ENCODE assay signal across 16 cellular contexts in the genomic region with DNA sequence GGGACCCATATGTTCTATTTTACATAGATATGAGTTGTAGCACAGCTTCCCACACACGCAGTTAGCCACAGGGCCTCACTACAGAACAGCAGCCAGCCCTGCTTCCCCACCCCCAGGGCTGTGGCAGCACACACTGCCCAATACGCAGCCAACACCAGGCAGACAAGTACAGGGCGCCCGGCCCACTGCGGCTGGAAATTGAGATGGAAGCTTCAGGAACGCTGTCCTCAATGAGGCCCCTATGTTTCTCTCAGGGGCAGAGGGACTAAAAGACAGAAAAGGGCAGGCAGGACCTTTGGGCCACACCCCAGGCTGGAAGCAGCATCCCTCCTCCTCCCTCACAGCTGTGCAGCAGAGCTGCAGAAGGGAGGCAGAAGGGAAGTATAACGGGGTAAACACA. TPM values are rescaled to one million over a fixed set of nuclear protein-coding genes. Genes with fewer than 3 reads are reported as not detected.
A peak's percentile ranks its signal among the peaks of the same experiment; 100 is the strongest.
DNase-seq lines count a peak whose midpoint lies in the region; ATAC-seq and TF ChIP-seq lines count a peak whose summit lies in the region.
"Had no signal": no experiment of that assay in that cellular context is flagged by ENCODE, and none has a peak within 500 bp of the region (broad histone marks: within the 10 kb centered on the region; RNA-seq: fewer than 3 reads in every experiment).

No MANE protein-coding gene starts in this region.

- H3K27ac ChIP-seq in body of pancreas = no peak overlapping the region
- H3K27ac ChIP-seq in esophagus squamous epithelium = no peak overlapping the region
- H3K27ac ChIP-seq: ascending aorta had no signal

- H3K4me3 Mint-ChIP-seq in nephron progenitor cell = no peak overlapping the region
- H3K4me3 Mint-ChIP-seq: activated CD4-positive, alpha-beta T cell treated with anti-CD3 and anti-CD28 coated beads, Interleukin-2, amount 10 ng/mL, durations not matched to agents 24 days and 14 days; activated T-cell treated with anti-CD3 and anti-CD28 coated beads, Interleukin-2, amount 50 U/mL, for 72 hours; dendritic cell treated with granulocyte-macrophage colony-stimulating factor and Interleukin-4, amounts not matched to agents 40 ng/mL and 50 ng/mL, for 4 days had no signal

- H3K4me1 Mint-ChIP-seq in nephron progenitor cell = peaks cover 6% of the 10 kb centered on the region

- H3K9me3 ChIP-seq in body of pancreas (no peaks in the 10 kb centered on the region), esophagus squamous epithelium (no peaks in the 10 kb centered on the region)
- H3K9me3 ChIP-seq: ascending aorta, MG63 had no signal

- ATAC-seq in body of pancreas = no peak
- no peak for ATAC-seq in HG03045 (IDR thresholded peaks at IDR 0.05; ENCODE audit: unreplicated experiment)
- ATAC-seq: activated T-cell treated with anti-CD3 and anti-CD28 coated beads, Interleukin-2, amount 50 U/mL, for 72 hours had no signal

- H3K27me3 ChIP-seq in body of pancreas (no peaks in the 10 kb centered on the region), esophagus squamous epithelium (no peaks in the 10 kb centered on the region)
- H3K27me3 ChIP-seq: ascending aorta, MG63 had no signal

- DNase-seq in C1 segment of cervical spinal cord (lab: John Stamatoyannopoulos, UW) (peak in 8 of 14 donors; percentile 20 to 54 (median 38)), NCI-H1694 treated with DMSO at 0.1 percent for 48 hours (lab: John Stamatoyannopoulos, UW) (peak; percentile 64), fibroblast of gingiva (ENCODE audit: low read depth) (peak; percentile 14), nephron progenitor cell (no peak), body of pancreas (no peak), esophagus squamous epithelium (lab: John Stamatoyannopoulos, UW) (no peak), NCI-H1092 (lab: John Stamatoyannopoulos, UW) (no peak)
- DNase-seq: activated CD4-positive, alpha-beta T cell treated with anti-CD3 and anti-CD28 coated beads, Interleukin-2, amount 10 ng/mL, durations not matched to agents 24 days and 14 days; activated T-cell treated with anti-CD3 and anti-CD28 coated beads, Interleukin-2, amount 50 U/mL, for 72 hours; mesendoderm; MG63; RPMI8226; stimulated activated naive CD4-positive, alpha-beta T cell treated with Interleukin-2 at 50 U/mL for 16 hours had no signal

- TF ChIP-seq CTCF in nephron progenitor cell (IDR thresholded peaks at IDR 0.05) (no peak), body of pancreas (IDR thresholded peaks at IDR 0.05) (no peak), esophagus squamous epithelium (IDR thresholded peaks at IDR 0.05) (no peak)

- peak overlapping the region; percentile 91 for H3K27ac Mint-ChIP-seq in nephron progenitor cell
- H3K27ac Mint-ChIP-seq: activated CD4-positive, alpha-beta T cell treated with anti-CD3 and anti-CD28 coated beads, Interleukin-2, amount 10 ng/mL, durations not matched to agents 24 days and 14 days; activated T-cell treated with anti-CD3 and anti-CD28 coated beads, Interleukin-2, amount 50 U/mL, for 72 hours; dendritic cell treated with granulocyte-macrophage colony-stimulating factor and Interleukin-4, amounts not matched to agents 40 ng/mL and 50 ng/mL, for 4 days had no signal

- H3K27me3 Mint-ChIP-seq in nephron progenitor cell (ENCODE audit: low read depth, poor library complexity) = no peaks in the 10 kb centered on the region
- H3K27me3 Mint-ChIP-seq: activated CD4-positive, alpha-beta T cell treated with anti-CD3 and anti-CD28 coated beads, Interleukin-2, amount 10 ng/mL, durations not matched to agents 24 days and 14 days; dendritic cell treated with granulocyte-macrophage colony-stimulating factor and Interleukin-4, amounts not matched to agents 40 ng/mL and 50 ng/mL, for 4 days had no signal

- intact Hi-C loops in body of pancreas (cut with DNase I) (no loop called here), esophagus squamous epithelium (cut with DNase I) (no loop called here)

- H3K4me3 ChIP-seq in body of pancreas (no peak overlapping the region), esophagus squamous epithelium (no peak overlapping the region)
- H3K4me3 ChIP-seq: ascending aorta, MG63 had no signal

- H3K9me3 Mint-ChIP-seq in nephron progenitor cell = no peaks in the 10 kb centered on the region
- H3K9me3 Mint-ChIP-seq: activated CD4-positive, alpha-beta T cell treated with anti-CD3 and anti-CD28 coated beads, Interleukin-2, amount 10 ng/mL, durations not matched to agents 24 days and 14 days; activated T-cell treated with anti-CD3 and anti-CD28 coated beads, Interleukin-2, amount 50 U/mL, for 72 hours; dendritic cell treated with granulocyte-macrophage colony-stimulating factor and Interleukin-4, amounts not matched to agents 40 ng/mL and 50 ng/mL, for 4 days had no signal

- H3K4me1 ChIP-seq in body of pancreas (no peaks in the 10 kb centered on the region), esophagus squamous epithelium (peaks cover 0 to 14% (median 0%) of the 10 kb centered on the region in 3 donors)
- H3K4me1 ChIP-seq: ascending aorta had no signal

- WGBS in body of pancreas, 2 donors = 65 to 85% methylated on average over 3 to 7 of the region's 7 CpGs
- WGBS in esophagus squamous epithelium, 2 donors = 75 to 82% methylated on average over 2 to 6 of the region's 7 CpGs

- H3K36me3 ChIP-seq in body of pancreas (replicated peaks in 1 of 2; ENCODE audit: insufficient read depth in 1 of 2, low read depth in 2 of 2) = peaks cover 6 to 15% of the 10 kb centered on the region in 2 donors
- H3K36me3 ChIP-seq in esophagus squamous epithelium = peaks cover 11 to 97% (median 28%) of the 10 kb centered on the region in 3 donors

- no peak for TF ChIP-seq POLR2A in body of pancreas (IDR thresholded peaks at IDR 0.05)
- no peak for TF ChIP-seq POLR2A in esophagus squamous epithelium (IDR thresholded peaks at IDR 0.05)

- H3K36me3 Mint-ChIP-seq in nephron progenitor cell (ENCODE audit: low read depth) = peaks cover 49% of the 10 kb centered on the region

RNA-seq across cellular contexts. Expression of gene WDR4, which starts 14.5 kb away (rescaled TPM):
- total RNA-seq in body of pancreas = 10 to 100 TPM in 1 of 2 donors, 1 to 10 TPM in 1; 8.0 to 37.9 TPM
- 10 to 100 TPM in 3 of 4 donors, 1 to 10 TPM in 1; 4.1 to 20.8 (median 17.2) TPM for total RNA-seq in esophagus squamous epithelium

RNA-seq across cellular contexts. Expression of gene NDUFV3, which starts 28.3 kb away (rescaled TPM):
- total RNA-seq in body of pancreas = 10 to 100 TPM; 42.3 to 55.0 TPM
- 10 to 100 TPM; 32.3 to 48.4 (median 38.0) TPM for total RNA-seq in esophagus squamous epithelium

Comparison
In these comparisons a context has a peak if more than half of its experiments do, and no peak if none do; other contexts are left out.
1. DNase-seq: peak in C1 segment of cervical spinal cord (8 of 14), NCI-H1694 treated with DMSO at 0.1 percent for 48 hours (single experiment) and fibroblast of gingiva (single experiment); none in nephron progenitor cell (single experiment), body of pancreas (0 of 4), esophagus squamous epithelium (single experiment) and NCI-H1092 (single experiment).